8 cellular contexts compared by ENCODE assay signal in the genomic region with DNA sequence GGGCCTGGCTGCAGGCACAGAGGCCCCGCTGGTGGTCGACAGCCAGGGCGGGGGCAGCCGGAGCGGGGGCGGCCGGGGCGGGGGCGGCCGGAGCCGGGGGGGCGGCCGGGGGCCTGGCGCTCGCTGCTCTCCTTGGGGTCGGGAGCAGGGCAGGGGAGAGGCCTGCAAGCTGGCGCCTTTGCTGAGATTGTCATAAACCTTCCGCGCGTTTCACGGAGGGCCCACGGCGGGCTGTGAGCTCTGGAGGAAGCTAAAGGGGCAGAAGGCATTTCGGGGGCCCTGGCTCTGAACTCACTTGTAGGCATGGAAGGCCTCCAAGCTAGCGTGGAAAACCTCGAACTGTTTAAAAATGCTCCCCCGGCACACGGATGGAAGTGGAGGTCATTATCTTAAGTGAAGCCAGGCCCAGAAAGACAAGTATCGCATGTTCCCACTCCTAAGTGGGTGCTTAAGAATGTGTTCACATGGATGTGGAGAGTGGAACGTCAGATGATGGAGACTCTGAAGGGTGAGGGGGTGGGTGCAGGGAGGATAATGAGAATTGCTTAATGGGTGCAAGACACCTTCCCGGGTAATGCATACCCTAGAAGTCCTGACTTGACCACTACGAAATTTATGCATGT. TPM values are rescaled to one million over a fixed set of nuclear protein-coding genes. Genes with fewer than 3 reads are reported as not detected.
DNase-seq lines count a peak whose midpoint lies in the region; ATAC-seq and TF ChIP-seq lines count a peak whose summit lies in the region.

No MANE protein-coding gene starts in this region.

- ATAC-seq in HG02938 (IDR thresholded peaks at IDR 0.05; ENCODE audit: unreplicated experiment) (peak; percentile 9), activated B cell treated with CpG ODN at 0.5 μM for 24 hours (ENCODE audit: low read depth) (peak; percentile 8), foreskin keratinocyte (no peak)

- H3K18ac ChIP-seq in trophoblast cell (ENCODE audit: low read length): peak overlapping the region; percentile 49

- peak overlapping the region; percentile 69 for H3K4me3 ChIP-seq in trophoblast cell (ENCODE audit: low read depth, low read length)

- no peak overlapping the region for H3K9ac ChIP-seq in trophoblast cell (ENCODE audit: low read length)

- H3K9me3 ChIP-seq in trophoblast cell (ENCODE audit: insufficient read depth, low read depth, low read length): peaks cover 2% of the 10 kb centered on the region

- no peak overlapping the region for H4K12ac ChIP-seq in trophoblast cell (ENCODE audit: low read depth, low read length)

- H3K36me3 Mint-ChIP-seq in activated B cell treated with CpG ODN at 0.5 μM for 24 hours (ENCODE audit: low read depth): peaks cover 1% of the 10 kb centered on the region

- H2AK5ac ChIP-seq in trophoblast cell (ENCODE audit: low read length): no peak overlapping the region

- H4K8ac ChIP-seq in trophoblast cell (ENCODE audit: low read depth, low read length): peak overlapping the region; percentile 84

- H3K27me3 ChIP-seq in foreskin keratinocyte (peaks cover 4% of the 10 kb centered on the region), trophoblast cell (ENCODE audit: insufficient read depth, low read length) (no peaks in the 10 kb centered on the region)

- peaks cover 6% of the 10 kb centered on the region for H3K79me1 ChIP-seq in trophoblast cell (ENCODE audit: low read length)

- H3K27me3 Mint-ChIP-seq in activated B cell treated with CpG ODN at 0.5 μM for 24 hours: peaks cover 7% of the 10 kb centered on the region

- H3K27ac ChIP-seq in foreskin keratinocyte (peak overlapping the region; percentile 94), trophoblast cell (ENCODE audit: low read depth, low read length) (no peak overlapping the region)

- no peaks in the 10 kb centered on the region for H3K9me3 Mint-ChIP-seq in activated B cell treated with CpG ODN at 0.5 μM for 24 hours

- intact Hi-C loops in activated B cell treated with CpG ODN at 0.5 μM for 24 hours (cut with micrococcal nuclease): loop anchor here (1.0 to 5.0 kb wide), 4 partner anchors 12 to 558 kb away; a partner anchor contains a TSS

- no peak overlapping the region for H3K23ac ChIP-seq in trophoblast cell (ENCODE audit: low read length)

- POLR2A ChIA-PET in activated B cell treated with CpG ODN at 0.5 μM for 24 hours (lab: Charles Lee): interaction anchor here (1.0 to 1.7 kb wide), 5 partner anchors 32 to 583 kb away, joined by 4 to 27 read pairs (median 5); a partner anchor contains a TSS

- H3K79me2 ChIP-seq in trophoblast cell (ENCODE audit: control insufficient read depth, insufficient read depth, low read length, poor library complexity): no peaks in the 10 kb centered on the region

- peak overlapping the region; percentile 75 for H3K4me2 ChIP-seq in trophoblast cell (ENCODE audit: low read length)

- H2AFZ ChIP-seq in trophoblast cell (ENCODE audit: insufficient read depth, low read length, poor library complexity): peak overlapping the region; percentile 77

- H2BK12ac ChIP-seq in trophoblast cell (ENCODE audit: low read length): no peak overlapping the region

- peaks cover 5% of the 10 kb centered on the region for H3K4me1 ChIP-seq in foreskin keratinocyte
- H3K4me1 ChIP-seq in trophoblast cell (ENCODE audit: control insufficient read depth in 1 of 2, insufficient read depth in 2 of 2, low read length in 2 of 2): peaks cover 3 to 7% of the 10 kb centered on the region in 2 experiments

- peak overlapping the region; percentile 50 for H4K91ac ChIP-seq in trophoblast cell (ENCODE audit: low read depth, low read length)

- peak overlapping the region; percentile 68 for H3K14ac ChIP-seq in trophoblast cell (ENCODE audit: low read length)

- DNase-seq in EH (ENCODE audit: low read depth) (peak; percentile 43), activated B cell treated with CpG ODN at 0.5 μM for 24 hours (no peak), foreskin keratinocyte (no peak), trophoblast cell (no peak), HuH-7.5 (ENCODE audit: low spot score) (no peak), NCI-H1694 (lab: John Stamatoyannopoulos, UW) (no peak)
- no peak for DNase-seq in stimulated activated CD4-positive, alpha-beta T cell treated with anti-CD3 and anti-CD28 coated beads, Interleukin-2, amount 100 ng/mL, for 48 hours

- TF ChIP-seq CTCF in activated B cell treated with CpG ODN at 0.5 μM for 24 hours (IDR thresholded peaks at IDR 0.05) (no peak), foreskin keratinocyte (conservative IDR thresholded peaks at IDR 0.05) (no peak)

- H3K4me3 Mint-ChIP-seq in activated B cell treated with CpG ODN at 0.5 μM for 24 hours: peak overlapping the region; percentile 76

- H2BK5ac ChIP-seq in trophoblast cell (ENCODE audit: low read depth, low read length, poor library complexity): no peak overlapping the region

- CTCF ChIA-PET in activated B cell treated with CpG ODN at 0.5 μM for 24 hours (lab: Charles Lee): interaction anchor here (1.7 kb wide), 1 partner anchor 526 kb away, joined by 4 read pairs; no protein-coding TSS in a partner anchor

- H2BK120ac ChIP-seq in trophoblast cell (ENCODE audit: insufficient read depth, low read length, poor library complexity): no peak overlapping the region

- H3K27ac Mint-ChIP-seq in activated B cell treated with CpG ODN at 0.5 μM for 24 hours: peak overlapping the region; percentile 68

- peaks cover 18% of the 10 kb centered on the region for H3K4me1 Mint-ChIP-seq in activated B cell treated with CpG ODN at 0.5 μM for 24 hours

- no peaks in the 10 kb centered on the region for H3K36me3 ChIP-seq in trophoblast cell (ENCODE audit: control insufficient read depth in 1 of 2, insufficient read depth in 2 of 2, low read length in 2 of 2)

- peak overlapping the region; percentile 4 for H3K4ac ChIP-seq in trophoblast cell (ENCODE audit: low read depth, low read length)

- WGBS in trophoblast cell (ENCODE audit: extremely low coverage, insufficient coverage, insufficient read length): no CpG with 5 or more reads among the region's 32 CpGs

RNA-seq across cellular contexts. Expression of a gene that starts 0.6 kb away (rescaled TPM):
- total RNA-seq in activated B cell treated with CpG ODN at 0.5 μM for 24 hours: 2.2 and 2.5 TPM in 2 replicates
- total RNA-seq in foreskin keratinocyte: 3.6 and 4.5 TPM in 2 replicates
- polyA plus RNA-seq in foreskin keratinocyte: 3.7 and 3.9 TPM in 2 replicates
- 0.59 and 0.82 TPM in 2 replicates for polyA plus RNA-seq in trophoblast cell (2013)

RNA-seq across cellular contexts. Expression of a gene that starts 31.3 kb away (rescaled TPM):
- total RNA-seq in activated B cell treated with CpG ODN at 0.5 μM for 24 hours: 48.0 and 49.9 TPM in 2 replicates
- total RNA-seq in foreskin keratinocyte: 48.1 and 57.0 TPM in 2 replicates
- 27.0 and 33.1 TPM in 2 replicates for polyA plus RNA-seq in foreskin keratinocyte
- 25.2 and 26.2 TPM in 2 replicates for polyA plus RNA-seq in trophoblast cell (2013)
